In the genomic region with DNA sequence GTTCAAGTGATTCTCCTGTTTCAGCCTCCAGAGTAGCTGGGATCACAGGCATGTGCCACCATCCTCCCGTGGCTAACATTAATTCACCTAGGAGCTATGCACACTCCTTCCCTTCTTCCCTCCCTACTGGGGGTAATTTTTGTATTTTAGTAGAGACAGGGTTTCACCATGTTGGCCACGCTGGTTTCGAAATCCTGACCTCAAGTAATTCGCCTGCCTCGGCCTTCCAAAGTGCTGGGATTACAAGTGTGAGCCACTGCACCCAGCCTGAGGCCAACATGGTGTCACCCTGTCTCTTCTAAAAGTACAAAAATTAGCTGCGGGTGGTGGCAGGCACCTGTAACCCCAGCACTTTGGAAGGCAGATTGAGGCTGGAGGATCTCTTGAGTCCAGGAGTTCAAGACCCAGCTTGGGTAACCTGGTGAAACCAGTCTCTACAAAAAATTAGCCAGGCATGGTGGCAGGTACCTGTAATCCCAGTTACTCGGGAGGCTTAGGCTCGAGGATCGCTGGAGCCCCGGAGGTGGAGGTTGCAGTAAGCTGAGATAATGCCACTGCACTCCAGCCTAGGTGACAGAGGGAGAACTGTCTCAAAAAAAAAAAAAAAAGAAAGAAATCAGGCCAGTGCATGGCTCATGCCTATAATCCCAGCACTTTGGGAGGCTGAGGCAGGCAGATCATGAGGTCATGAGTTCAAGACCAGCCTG, we compare ENCODE assay signal across 1 cellular context.
TF ChIP-seq lines count a peak whose summit lies in the region.

No MANE protein-coding gene starts in this region.

TF ChIP-seq in IMR-90, 13 proteins besides CTCF, POLR2A, EP300 and RAD21 (continued from another document):
- TF ChIP-seq CEBPB (IDR thresholded peaks at IDR 0.05; ENCODE audit: low read depth, low read length), result no peak
- no peak for TF ChIP-seq MAFK (IDR thresholded peaks at IDR 0.05; ENCODE audit: low read depth, low read length)
- TF ChIP-seq RFX5 (IDR thresholded peaks at IDR 0.05; ENCODE audit: low read depth, low read length), result no peak
- TF ChIP-seq MXI1 (IDR thresholded peaks at IDR 0.05; ENCODE audit: borderline replicate concordance, low read depth, low read length), result no peak
- TF ChIP-seq SMC3 (IDR thresholded peaks at IDR 0.05; ENCODE audit: low read depth, low read length), result no peak
- no peak for TF ChIP-seq NFE2L2 (IDR thresholded peaks at IDR 0.05; ENCODE audit: low read depth, low read length)
TF ChIP-seq in IMR-90: peak in this region for 0.
